ENCODE assay signal across 1 cellular context in the genomic region with DNA sequence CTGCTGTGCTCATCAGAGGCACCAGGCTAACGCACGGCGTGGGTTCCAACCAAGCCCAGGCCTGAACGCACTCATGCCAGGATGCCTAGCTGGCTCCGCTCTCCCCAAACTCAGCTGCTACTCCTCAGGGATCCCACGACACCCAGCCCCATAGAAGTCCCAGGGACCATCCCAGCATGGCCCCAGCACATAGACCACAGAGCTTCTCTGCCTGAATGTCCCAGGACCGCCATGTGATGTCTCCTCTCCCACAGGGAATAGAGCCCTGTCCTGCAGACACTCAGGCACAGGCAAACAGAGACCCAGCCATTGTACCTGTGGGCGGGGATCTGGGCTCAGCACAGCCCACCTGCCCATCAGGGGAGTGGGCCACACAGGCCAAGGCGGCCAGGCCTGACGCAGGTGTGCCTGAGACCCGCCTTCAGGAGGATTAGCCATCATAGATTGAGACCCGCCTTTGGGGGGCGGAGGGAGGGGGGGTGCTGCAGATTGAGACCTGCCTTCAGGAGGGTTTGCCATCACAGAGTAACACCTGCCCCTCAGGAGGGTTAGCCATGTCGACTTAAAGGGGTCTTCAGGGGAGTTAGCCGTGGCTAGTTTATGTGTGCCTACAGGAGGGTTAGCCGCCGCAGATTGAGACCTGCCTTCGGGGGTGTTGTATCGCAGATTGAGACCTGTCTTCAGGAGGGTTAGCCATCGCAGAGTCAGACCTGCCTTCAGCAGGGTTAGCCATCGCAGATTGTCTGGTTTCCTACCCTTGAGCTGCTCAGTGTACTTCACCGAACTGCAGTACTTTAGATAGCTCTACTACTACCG.
TF ChIP-seq lines count a peak whose summit lies in the region.

No MANE protein-coding gene starts in this region.

TF ChIP-seq in HepG2, 621 proteins besides CTCF, POLR2A, EP300 and RAD21:
- TF ChIP-seq, protein P1, sequence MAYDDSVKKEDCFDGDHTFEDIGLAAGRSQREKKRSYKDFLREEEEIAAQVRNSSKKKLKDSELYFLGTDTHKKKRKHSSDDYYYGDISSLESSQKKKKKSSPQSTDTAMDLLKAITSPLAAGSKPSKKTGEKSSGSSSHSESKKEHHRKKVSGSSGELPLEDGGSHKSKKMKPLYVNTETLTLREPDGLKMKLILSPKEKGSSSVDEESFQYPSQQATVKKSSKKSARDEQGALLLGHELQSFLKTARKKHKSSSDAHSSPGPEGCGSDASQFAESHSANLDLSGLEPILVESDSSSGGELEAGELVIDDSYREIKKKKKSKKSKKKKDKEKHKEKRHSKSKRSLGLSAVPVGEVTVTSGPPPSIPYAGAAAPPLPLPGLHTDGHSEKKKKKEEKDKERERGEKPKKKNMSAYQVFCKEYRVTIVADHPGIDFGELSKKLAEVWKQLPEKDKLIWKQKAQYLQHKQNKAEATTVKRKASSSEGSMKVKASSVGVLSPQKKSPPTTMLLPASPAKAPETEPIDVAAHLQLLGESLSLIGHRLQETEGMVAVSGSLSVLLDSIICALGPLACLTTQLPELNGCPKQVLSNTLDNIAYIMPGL (CRISPR knock-in tag; IDR thresholded peaks at IDR 0.05; ENCODE audit: borderline replicate concordance in 1 of 2, low read depth in 1 of 2) = no peak
- no peak for TF ChIP-seq ZNF597 (CRISPR knock-in tag; IDR thresholded peaks at IDR 0.05)
TF ChIP-seq in HepG2: peak in this region for 0.
